18 cellular contexts compared by ENCODE assay signal in the genomic region with DNA sequence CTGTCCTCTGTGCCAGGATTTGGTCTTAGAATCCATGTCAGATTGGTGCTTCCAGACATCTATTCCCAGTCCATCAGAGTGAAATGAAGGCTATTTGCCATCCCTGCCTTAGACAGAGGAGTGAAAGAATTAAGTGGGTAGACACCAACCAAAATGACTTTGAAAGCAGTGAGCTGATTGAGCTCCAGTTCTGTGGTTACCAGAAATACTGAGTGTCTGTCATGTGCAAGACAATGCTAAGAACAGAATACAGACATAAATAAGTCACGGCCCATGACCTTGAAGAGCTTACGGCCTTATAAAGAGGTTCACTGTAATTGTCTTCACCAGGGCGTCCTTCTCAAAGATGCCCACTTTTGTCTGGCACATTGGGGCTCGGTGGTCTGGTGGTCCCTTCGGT. TPM values are rescaled to one million over a fixed set of nuclear protein-coding genes. Genes with fewer than 3 reads are reported as not detected.
DNase-seq lines count a peak whose midpoint lies in the region; ATAC-seq and TF ChIP-seq lines count a peak whose summit lies in the region.
"Had no signal": no experiment of that assay in that cellular context is flagged by ENCODE, and none has a peak within 500 bp of the region (broad histone marks: within the 10 kb centered on the region; RNA-seq: fewer than 3 reads in every experiment).

No MANE protein-coding gene starts in this region.

- H3K9me2 ChIP-seq in HCT116 (ENCODE audit: insufficient read depth): no peaks in the 10 kb centered on the region

- intact Hi-C loops in activated naive CD4-positive, alpha-beta T cell treated with anti-CD3 and anti-CD28 coated beads for 36 hours (cut with micrococcal nuclease): loop anchor here (1.0 to 5.0 kb wide), 11 partner anchors 15 to 1054 kb away; partner anchors contain the start of genes KLHL42, MANSC4 and PPFIBP1
- intact Hi-C loops in HCT116 (cut with micrococcal nuclease): no loop called here
- intact Hi-C loops in activated T-helper 2 cell treated with anti-CD3 and anti-CD28 coated beads, Interferon-gamma antibody, Interleukin-2, Interleukin-4, amounts not matched to agents 10 μg/mL and 5 μg/mL and 100 μg/mL, durations not matched to agents 14 hours and 24 hours and 36 hours (cut with micrococcal nuclease): loop anchor here (1.0 to 5.0 kb wide), 4 partner anchors 21 to 339 kb away; no protein-coding TSS in a partner anchor

- no peaks in the 10 kb centered on the region for H3K9me3 Mint-ChIP-seq in activated naive CD4-positive, alpha-beta T cell treated with anti-CD3 and anti-CD28 coated beads for 36 hours
- no peaks in the 10 kb centered on the region for H3K9me3 Mint-ChIP-seq in activated T-helper 2 cell treated with anti-CD3 and anti-CD28 coated beads, Interferon-gamma antibody, Interleukin-2, Interleukin-4, amounts not matched to agents 10 μg/mL and 5 μg/mL and 100 μg/mL, durations not matched to agents 14 hours and 24 hours and 36 hours
- H3K9me3 Mint-ChIP-seq in stimulated activated effector memory CD8-positive, alpha-beta T cell treated with anti-CD3 and anti-CD28 coated beads, Interleukin-12 subunit alpha, Interleukin-12 subunit beta, amount 100 ng/mL, for 72 hours: no peaks in the 10 kb centered on the region

- no peak overlapping the region for H3K27ac ChIP-seq in HCT116 (ENCODE audit: low read depth, low read length)
- H3K27ac ChIP-seq: Peyer's patch had no signal

- RAD21 ChIA-PET in HCT116 (lab: Charles Lee; ENCODE audit: low non-redundant PET in 1 of 2, low total read pairs in 2 of 2, uncharacterized antibody in 2 of 2, unreplicated experiment in 2 of 2): no interaction called here

- no peak overlapping the region for H3K9ac ChIP-seq in HCT116 (ENCODE audit: low read length)

- CTCF ChIA-PET in activated naive CD4-positive, alpha-beta T cell treated with anti-CD3 and anti-CD28 coated beads for 36 hours (lab: Charles Lee): interaction anchor here (1.0 to 2.2 kb wide), 3 partner anchors 14 to 37 kb away, joined by 3 to 26 read pairs (median 3); no protein-coding TSS in a partner anchor
- CTCF ChIA-PET in HCT116 (lab: Charles Lee): no interaction called here

- TF ChIP-seq POLR2A in HCT116 (IDR thresholded peaks at IDR 0.05; ENCODE audit: borderline replicate concordance, extremely low read depth, insufficient read depth, insufficient read length): no peak

- H3K4me1 ChIP-seq in HCT116 (ENCODE audit: control insufficient read depth in 1 of 2, insufficient read depth in 2 of 2, low read length in 2 of 2): no peaks in the 10 kb centered on the region
- H3K4me1 ChIP-seq: Peyer's patch had no signal

- POLR2A ChIA-PET in HCT116 (lab: Charles Lee): no interaction called here

- no peak overlapping the region for H2AFZ ChIP-seq in HCT116 (ENCODE audit: low read depth, low read length, poor library complexity, severe bottlenecking)

- no peak overlapping the region for H3K4me3 ChIP-seq in HCT116 (replicated peaks in 1 of 2; ENCODE audit: low read depth in 1 of 2, low read length in 2 of 2)
- H3K4me3 ChIP-seq: Peyer's patch had no signal

- H3K4me1 Mint-ChIP-seq in activated naive CD4-positive, alpha-beta T cell treated with anti-CD3 and anti-CD28 coated beads for 36 hours (ENCODE audit: low read depth): peaks cover 50% of the 10 kb centered on the region
- peaks cover 30% of the 10 kb centered on the region for H3K4me1 Mint-ChIP-seq in activated T-helper 2 cell treated with anti-CD3 and anti-CD28 coated beads, Interferon-gamma antibody, Interleukin-2, Interleukin-4, amounts not matched to agents 10 μg/mL and 5 μg/mL and 100 μg/mL, durations not matched to agents 14 hours and 24 hours and 36 hours (ENCODE audit: low read depth)
- peaks cover 37% of the 10 kb centered on the region for H3K4me1 Mint-ChIP-seq in stimulated activated effector memory CD8-positive, alpha-beta T cell treated with anti-CD3 and anti-CD28 coated beads, Interleukin-12 subunit alpha, Interleukin-12 subunit beta, amount 100 ng/mL, for 72 hours
- H3K4me1 Mint-ChIP-seq: B cell had no signal

- no peaks in the 10 kb centered on the region for H3K27me3 ChIP-seq in HCT116 (ENCODE audit: insufficient read depth, low read length)
- H3K27me3 ChIP-seq: Peyer's patch had no signal

- peaks cover 15 to 16% of the 10 kb centered on the region in 2 experiments; a peak in 3 of 4 replicates for H3K36me3 ChIP-seq in HCT116 (ENCODE audit: control insufficient read depth in 1 of 2, insufficient read depth in 2 of 2, low read length in 2 of 2)

- peak overlapping the region; percentile 85 for H3K27ac Mint-ChIP-seq in activated naive CD4-positive, alpha-beta T cell treated with anti-CD3 and anti-CD28 coated beads for 36 hours
- peak overlapping the region; percentile 67 for H3K27ac Mint-ChIP-seq in activated T-helper 2 cell treated with anti-CD3 and anti-CD28 coated beads, Interferon-gamma antibody, Interleukin-2, Interleukin-4, amounts not matched to agents 10 μg/mL and 5 μg/mL and 100 μg/mL, durations not matched to agents 14 hours and 24 hours and 36 hours
- no peak overlapping the region for H3K27ac Mint-ChIP-seq in stimulated activated effector memory CD8-positive, alpha-beta T cell treated with anti-CD3 and anti-CD28 coated beads, Interleukin-12 subunit alpha, Interleukin-12 subunit beta, amount 100 ng/mL, for 72 hours
- H3K27ac Mint-ChIP-seq: B cell had no signal

- ATAC-seq in HCT116 (no peak), esophagus mucosa (no peak)
- peak; percentile 66 for ATAC-seq in stimulated activated effector memory CD8-positive, alpha-beta T cell treated with anti-CD3 and anti-CD28 coated beads, Interleukin-12 subunit alpha, Interleukin-12 subunit beta, amount 100 ng/mL, for 72 hours

- H3K4me3 Mint-ChIP-seq in activated naive CD4-positive, alpha-beta T cell treated with anti-CD3 and anti-CD28 coated beads for 36 hours: no peak overlapping the region
- H3K4me3 Mint-ChIP-seq in activated T-helper 2 cell treated with anti-CD3 and anti-CD28 coated beads, Interferon-gamma antibody, Interleukin-2, Interleukin-4, amounts not matched to agents 10 μg/mL and 5 μg/mL and 100 μg/mL, durations not matched to agents 14 hours and 24 hours and 36 hours (ENCODE audit: low read depth): no peak overlapping the region
- no peak overlapping the region for H3K4me3 Mint-ChIP-seq in stimulated activated effector memory CD8-positive, alpha-beta T cell treated with anti-CD3 and anti-CD28 coated beads, Interleukin-12 subunit alpha, Interleukin-12 subunit beta, amount 100 ng/mL, for 72 hours
- H3K4me3 Mint-ChIP-seq: B cell had no signal

- no peak for TF ChIP-seq RAD21 in HCT116 (IDR thresholded peaks at IDR 0.05; ENCODE audit: low read depth)

- no peak for DNase-seq in activated naive CD4-positive, alpha-beta T cell treated with anti-CD3 and anti-CD28 coated beads for 36 hours
- DNase-seq in activated naive CD4-positive, alpha-beta T cell (lab: John Stamatoyannopoulos, UW): no peak
- DNase-seq in HCT116 (ENCODE audit: low read depth, low spot score) (no peak), NCI-H2227 treated with DMSO at 0.1 percent for 48 hours (lab: John Stamatoyannopoulos, UW) (no peak), NCI-H748 (lab: John Stamatoyannopoulos, UW; ENCODE audit: unreplicated experiment) (no peak)
- DNase-seq in activated T-helper 2 cell treated with anti-CD3 and anti-CD28 coated beads, Interferon-gamma antibody, Interleukin-2, Interleukin-4, amounts not matched to agents 10 μg/mL and 5 μg/mL and 100 μg/mL, durations not matched to agents 14 hours and 24 hours and 36 hours (ENCODE audit: low spot score): no peak
- DNase-seq in stimulated activated effector memory CD8-positive, alpha-beta T cell treated with anti-CD3 and anti-CD28 coated beads, Interleukin-12 subunit alpha, Interleukin-12 subunit beta, amount 100 ng/mL, for 72 hours (ENCODE audit: low spot score in 2 of 2): no peak
- DNase-seq: ACHN, DMS 273 treated with DMSO at 0.1 percent for 48 hours, KG1, NCI-H1092 treated with DMSO at 0.1 percent for 48 hours, NCI-H1694, NCI-H748 treated with DMSO at 0.1 percent for 48 hours, Peyer's patch had no signal

- H3K9me3 ChIP-seq in HCT116 (ENCODE audit: control insufficient read depth in 1 of 2, insufficient read depth in 1 of 2, low read depth in 1 of 2, low read length in 2 of 2): no peaks in the 10 kb centered on the region
- H3K9me3 ChIP-seq: Peyer's patch had no signal

- no peak for TF ChIP-seq CTCF in HCT116 (IDR thresholded peaks at IDR 0.05 in 2 of 3, conservative IDR thresholded peaks at IDR 0.05 in 1 of 3; ENCODE audit: borderline replicate concordance in 1 of 3, insufficient read depth in 1 of 3, low read depth in 2 of 3, low read length in 2 of 3)

- H3K4me2 ChIP-seq in HCT116 (ENCODE audit: low read length): no peak overlapping the region

- H4K20me1 ChIP-seq in HCT116 (ENCODE audit: insufficient read depth): no peaks in the 10 kb centered on the region

- BruUV-seq in HCT116 (replicated peaks; lab: Mats Ljungman, UMichigan): TSS peak; percentile 17

- peaks cover 25% of the 10 kb centered on the region for H3K36me3 Mint-ChIP-seq in activated naive CD4-positive, alpha-beta T cell treated with anti-CD3 and anti-CD28 coated beads for 36 hours (ENCODE audit: low read depth)
- H3K36me3 Mint-ChIP-seq in activated T-helper 2 cell treated with anti-CD3 and anti-CD28 coated beads, Interferon-gamma antibody, Interleukin-2, Interleukin-4, amounts not matched to agents 10 μg/mL and 5 μg/mL and 100 μg/mL, durations not matched to agents 14 hours and 24 hours and 36 hours (ENCODE audit: low read depth): peaks cover 31% of the 10 kb centered on the region
- H3K36me3 Mint-ChIP-seq in stimulated activated effector memory CD8-positive, alpha-beta T cell treated with anti-CD3 and anti-CD28 coated beads, Interleukin-12 subunit alpha, Interleukin-12 subunit beta, amount 100 ng/mL, for 72 hours: peaks cover 34% of the 10 kb centered on the region

- H3K79me2 ChIP-seq in HCT116 (ENCODE audit: insufficient read depth, low read length): no peaks in the 10 kb centered on the region

- peaks cover 4% of the 10 kb centered on the region for H3K27me3 Mint-ChIP-seq in activated naive CD4-positive, alpha-beta T cell treated with anti-CD3 and anti-CD28 coated beads for 36 hours (ENCODE audit: low read depth)
- peaks cover 13% of the 10 kb centered on the region for H3K27me3 Mint-ChIP-seq in activated T-helper 2 cell treated with anti-CD3 and anti-CD28 coated beads, Interferon-gamma antibody, Interleukin-2, Interleukin-4, amounts not matched to agents 10 μg/mL and 5 μg/mL and 100 μg/mL, durations not matched to agents 14 hours and 24 hours and 36 hours (ENCODE audit: low read depth)
- H3K27me3 Mint-ChIP-seq: B cell had no signal

RNA-seq across cellular contexts. Expression of gene MANSC4, which starts 21.6 kb away (rescaled TPM):
- total RNA-seq in activated naive CD4-positive, alpha-beta T cell treated with anti-CD3 and anti-CD28 coated beads for 36 hours: not detected
- total RNA-seq in HCT116 (2021; ENCODE audit: unreplicated experiment) (not detected), esophagus mucosa (not detected)
- not detected in 2 replicates for polyA plus RNA-seq in HCT116 (2012)
- total RNA-seq in activated T-helper 2 cell treated with anti-CD3 and anti-CD28 coated beads, Interferon-gamma antibody, Interleukin-2, Interleukin-4, amounts not matched to agents 10 μg/mL and 5 μg/mL and 100 μg/mL, durations not matched to agents 14 hours and 24 hours and 36 hours: not detected in 2 replicates
- total RNA-seq: B cell, H4, M059J, Peyer's patch had no signal

RNA-seq across cellular contexts. Expression of gene KLHL42, which starts 21.6 kb away (rescaled TPM):
- total RNA-seq in activated naive CD4-positive, alpha-beta T cell treated with anti-CD3 and anti-CD28 coated beads for 36 hours: 1 to 10 TPM; 9.4 to 9.8 TPM
- total RNA-seq in HCT116 (2021; ENCODE audit: unreplicated experiment) (21.5 TPM), esophagus mucosa (7.1 TPM)
- polyA plus RNA-seq in HCT116 (2012): 9.8 and 10.2 TPM in 2 replicates
- 16.2 and 16.9 TPM in 2 replicates for total RNA-seq in activated T-helper 2 cell treated with anti-CD3 and anti-CD28 coated beads, Interferon-gamma antibody, Interleukin-2, Interleukin-4, amounts not matched to agents 10 μg/mL and 5 μg/mL and 100 μg/mL, durations not matched to agents 14 hours and 24 hours and 36 hours
